In the genomic region with DNA sequence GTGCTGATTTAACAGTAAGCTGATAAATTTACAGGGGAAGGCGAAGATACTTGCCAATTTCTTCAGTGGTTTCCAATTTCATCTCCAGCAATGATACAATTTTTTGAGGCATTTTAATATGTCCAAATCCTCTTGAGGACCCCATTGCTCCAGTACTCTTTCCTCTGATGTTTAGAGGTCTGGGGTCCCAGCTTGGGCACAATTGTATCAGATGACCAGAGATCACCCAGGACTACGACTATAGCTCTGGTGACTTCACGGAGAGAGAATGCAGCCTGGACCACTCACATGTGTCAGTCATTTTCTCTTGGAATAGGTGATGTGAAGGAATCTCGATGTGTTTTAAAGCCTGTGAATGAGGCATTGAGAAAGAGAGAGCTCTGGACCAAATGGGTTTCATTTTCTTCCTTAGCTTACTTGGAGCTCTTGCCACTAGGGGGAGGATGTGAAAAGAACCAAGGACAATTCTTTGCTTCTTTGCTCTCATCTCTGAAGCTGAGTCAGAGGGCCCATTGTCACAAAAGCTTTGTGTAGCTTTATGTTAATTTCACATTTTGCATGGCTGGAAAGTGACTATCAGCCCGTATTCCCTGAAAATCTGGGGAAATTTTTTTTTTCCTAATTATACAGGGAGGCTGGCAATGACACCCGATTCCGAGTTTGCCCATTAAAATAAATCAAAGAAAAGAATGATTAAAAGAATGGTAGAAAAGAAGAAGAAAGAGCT, we compare ENCODE assay signal across 8 cellular contexts. TPM values are rescaled to one million over a fixed set of nuclear protein-coding genes. Genes with fewer than 3 reads are reported as not detected.
DNase-seq lines count a peak whose midpoint lies in the region; ATAC-seq, FAIRE-seq and TF ChIP-seq lines count a peak whose summit lies in the region.

No MANE protein-coding gene starts in this region.

- H3K18ac ChIP-seq in IMR-90 (ENCODE audit: low read depth, low read length), result no peak overlapping the region

- H3K4me2 ChIP-seq in IMR-90 (ENCODE audit: low read depth, low read length), result peak overlapping the region; percentile 83
- peak overlapping the region; percentile 72 for H3K4me2 ChIP-seq in keratinocyte (ENCODE audit: control insufficient read depth, extremely low read depth, insufficient read depth, low read depth, low read length)

- H3K14ac ChIP-seq in IMR-90 (replicated peaks; ENCODE audit: low read depth, low read length), result no peak overlapping the region; the same call in 1 of the 2 replicates

- no peak overlapping the region for H3K4ac ChIP-seq in IMR-90 (ENCODE audit: low read depth, low read length)

- H3K9me1 ChIP-seq in IMR-90 (ENCODE audit: insufficient read depth, low read length) (no peaks in the 10 kb centered on the region), keratinocyte (ENCODE audit: control insufficient read depth, extremely low read depth, insufficient read depth, low read length) (no peaks in the 10 kb centered on the region)

- BruUV-seq in IMR-90 (replicated peaks; lab: Mats Ljungman, UMichigan), result no TSS peak

- no peak overlapping the region for H4K91ac ChIP-seq in IMR-90 (ENCODE audit: insufficient read depth, low read depth, low read length)

- no peak overlapping the region for H3K56ac ChIP-seq in IMR-90 (ENCODE audit: extremely low read depth, insufficient read depth, low read length)

- dilution Hi-C loops in IMR-90 (cut with HindIII; ENCODE audit: low sequenced_read_pairs, unreplicated experiment) (no loop called here), keratinocyte (cut with MboI; ENCODE audit: extremely low pct_ligation_motif_present, low sequenced_read_pairs) (no loop called here)

- peak; percentile 67 for TF ChIP-seq RAD21 in IMR-90 (IDR thresholded peaks at IDR 0.05; ENCODE audit: low read length)

- H3K36me3 ChIP-seq in IMR-90 (ENCODE audit: control insufficient read depth, insufficient read depth, low read length), result no peaks in the 10 kb centered on the region
- H3K36me3 ChIP-seq in keratinocyte (ENCODE audit: control insufficient read depth in 2 of 2, extremely low read depth in 1 of 2, insufficient read depth in 2 of 2, low read length in 2 of 2), result no peaks in the 10 kb centered on the region

- no peak overlapping the region for H2AK5ac ChIP-seq in IMR-90 (ENCODE audit: low read depth, low read length)

- POLR2A ChIA-PET in IMR-90 (lab: Charles Lee; ENCODE audit: unreplicated experiment), result no interaction called here

- ATAC-seq in GM21515 (IDR thresholded peaks at IDR 0.05; ENCODE audit: unreplicated experiment), result peak; percentile 49
- peak; percentile 94 for ATAC-seq in IMR-90 (ENCODE audit: low read depth)

- H4K20me1 ChIP-seq in IMR-90 (ENCODE audit: insufficient read depth, low read length) (no peaks in the 10 kb centered on the region), keratinocyte (ENCODE audit: control insufficient read depth, extremely low read depth, insufficient read depth, low read length) (no peaks in the 10 kb centered on the region)

- in situ Hi-C loops in IMR-90 (cut with MboI; ENCODE audit: low sequenced_read_pairs), result loop anchor here (5.0 kb wide), 1 partner anchor 524 kb away; no protein-coding TSS in a partner anchor
- in situ Hi-C loops in T47D (cut with HindIII; ENCODE audit: low pct_unique_long_range_greater_than_20kb, low sequenced_read_pairs), result no loop called here

- DNase-seq in activated CD4-positive, CD25-positive, alpha-beta regulatory T cell treated with anti-CD3 and anti-CD28 coated beads, Interleukin-2, amount 50 U/mL, for 16 hours (ENCODE audit: low read depth, low spot score), result peak; percentile 11
- no peak for DNase-seq in activated CD4-positive, CD25-positive, alpha-beta regulatory T cell treated with anti-CD3 and anti-CD28 coated beads, Interleukin-2, amount 50 U/mL, for 72 hours
- DNase-seq in IMR-90 (peak; percentile 73), RPMI7951 (ENCODE audit: low read depth) (peak; percentile 70), T47D (ENCODE audit: low read depth in 1 of 2, low spot score in 1 of 2) (peak; percentile 56 to 87), keratinocyte (ENCODE audit: low read depth, low spot score) (peak; percentile 13)
- DNase-seq in stimulated activated CD8-positive, alpha-beta memory T cell treated with anti-CD3 and anti-CD28 coated beads, Interleukin-12 subunit alpha, Interleukin-12 subunit beta, amount 100 ng/mL, for 1 hour (ENCODE audit: low read depth), result peak; percentile 10

- no peak overlapping the region for H2BK120ac ChIP-seq in IMR-90 (ENCODE audit: low read depth, low read length)

- peak; percentile 77 for TF ChIP-seq CTCF in IMR-90 (conservative IDR thresholded peaks at IDR 0.05; ENCODE audit: low read depth, low read length)
- TF ChIP-seq CTCF in keratinocyte (optimal IDR thresholded peaks at IDR 0.05 in 1 of 3, IDR thresholded peaks at IDR 0.05 in 1 of 3, conservative IDR thresholded peaks at IDR 0.05 in 1 of 3; ENCODE audit: extremely low read depth in 1 of 3, insufficient read depth in 2 of 3, low read length in 3 of 3), result peak; percentile 35 to 77 (median 73)

- H4K8ac ChIP-seq in IMR-90 (ENCODE audit: low read depth in 2 of 2, low read length in 2 of 2), result peak overlapping the region in 1 of 2 experiments; percentile 70; a peak in 2 of 4 replicates

- H2AK9ac ChIP-seq in IMR-90 (replicated peaks; ENCODE audit: low read depth, low read length, poor library complexity), result no peak overlapping the region

- intact Hi-C loops in IMR-90 (cut with micrococcal nuclease), result loop anchor here (1.0 kb wide), 4 partner anchors 378 to 527 kb away; no protein-coding TSS in a partner anchor

- H2BK5ac ChIP-seq in IMR-90 (ENCODE audit: low read depth, low read length, poor library complexity, severe bottlenecking), result no peak overlapping the region

- H4K5ac ChIP-seq in IMR-90 (ENCODE audit: low read depth, low read length), result no peak overlapping the region

- 30% methylated on average over 2 of the region's 7 CpGs; no CpG with 5 or more reads in 1 of the 2 experiments for WGBS in IMR-90 (ENCODE audit: extremely low coverage in 2 of 2, insufficient read length in 1 of 2), 2 experiments

- peak overlapping the region; percentile 17; the same call in 1 of the 2 replicates for H3K4me3 ChIP-seq in IMR-90 (ENCODE audit: insufficient read depth, low read depth, low read length)
- H3K4me3 ChIP-seq in keratinocyte (ENCODE audit: control insufficient read depth in 2 of 3, extremely low read depth in 1 of 3, insufficient read depth in 2 of 3, low read depth in 1 of 3, low read length in 3 of 3), result no peak overlapping the region

- no peak overlapping the region for H3K23ac ChIP-seq in IMR-90 (ENCODE audit: low read depth, low read length)

- peak; percentile 77 for FAIRE-seq in keratinocyte (lab: Jason Lieb, UNC)

- CTCF ChIA-PET in IMR-90 (lab: Yijun Ruan, JAX), result interaction anchor here (0.6 to 2.3 kb wide), 24 partner anchors 9 to 1321 kb away, joined by 3 to 10 read pairs (median 4); no protein-coding TSS in a partner anchor

- H2AFZ ChIP-seq in IMR-90 (replicated peaks; ENCODE audit: low read length, poor library complexity), result peak overlapping the region; percentile 82
- H2AFZ ChIP-seq in keratinocyte (ENCODE audit: control insufficient read depth, low read length), result peak overlapping the region; percentile 58

- no peak overlapping the region for H2BK20ac ChIP-seq in IMR-90 (ENCODE audit: low read depth, low read length)

- H3K27ac ChIP-seq in IMR-90 (ENCODE audit: insufficient read depth, low read length), result no peak overlapping the region
- H3K27ac ChIP-seq in keratinocyte (ENCODE audit: control insufficient read depth, insufficient read depth, low read length), result no peak overlapping the region

- H3K9ac ChIP-seq in IMR-90 (ENCODE audit: low read depth, low read length), result no peak overlapping the region
- H3K9ac ChIP-seq in keratinocyte (ENCODE audit: control insufficient read depth, extremely low read depth, insufficient read depth, low read length), result no peak overlapping the region

- H3K79me2 ChIP-seq in keratinocyte (ENCODE audit: control insufficient read depth, insufficient read depth, low read length), result no peaks in the 10 kb centered on the region

- H3K79me1 ChIP-seq in IMR-90 (ENCODE audit: low read depth in 1 of 2, low read length in 2 of 2), result no peaks in the 10 kb centered on the region

- H3K27me3 ChIP-seq in IMR-90 (ENCODE audit: control insufficient read depth, insufficient read depth, low read length), result peaks cover 4% of the 10 kb centered on the region; the same call in 1 of the 2 replicates
- no peaks in the 10 kb centered on the region for H3K27me3 ChIP-seq in keratinocyte (ENCODE audit: control insufficient read depth, extremely low read depth, insufficient read depth, low read length)

- H3K9me3 ChIP-seq in IMR-90 (ENCODE audit: control insufficient read depth, insufficient read depth, low read length), result no peaks in the 10 kb centered on the region
- no peaks in the 10 kb centered on the region for H3K9me3 ChIP-seq in keratinocyte (ENCODE audit: control insufficient read depth, low read depth, low read length)

- TF ChIP-seq POLR2A in IMR-90 (IDR thresholded peaks at IDR 0.05; ENCODE audit: low read depth, low read length), result no peak

- no peaks in the 10 kb centered on the region for H3K4me1 ChIP-seq in IMR-90 (ENCODE audit: control insufficient read depth, insufficient read depth, low read length)
- H3K4me1 ChIP-seq in keratinocyte (ENCODE audit: control insufficient read depth, extremely low read depth, insufficient read depth, low read length), result no peaks in the 10 kb centered on the region

- H2BK15ac ChIP-seq in IMR-90 (ENCODE audit: low read depth, low read length), result no peak overlapping the region

TF ChIP-seq in IMR-90, 13 proteins besides CTCF, POLR2A, EP300 and RAD21 (continues in another document):
- TF ChIP-seq SMC3 (IDR thresholded peaks at IDR 0.05; ENCODE audit: low read depth, low read length) (peak; percentile 73), MAZ (IDR thresholded peaks at IDR 0.05; ENCODE audit: borderline replicate concordance, low read depth, low read length) (no peak), RFX5 (IDR thresholded peaks at IDR 0.05; ENCODE audit: low read depth, low read length) (no peak), FOS (IDR thresholded peaks at IDR 0.05; ENCODE audit: low read depth, low read length) (no peak)

RNA-seq across cellular contexts. Expression of a gene that starts 6.7 kb away (rescaled TPM):
- 43.7 and 63.0 TPM in 2 replicates for total RNA-seq in IMR-90 (2012; rRNA removed)
- polyA plus RNA-seq in IMR-90 (2012; rRNA removed) (32.3 and 35.8 TPM in 2 replicates), keratinocyte (28.5 to 46.9 TPM (median 31.3 TPM) in 3 replicates)
- 13.2 and 14.2 TPM in 2 replicates for polyA plus RNA-seq in IMR-90 (2012; cell fraction: cytosol; rRNA removed)
- 6.5 and 13.2 TPM in 2 replicates for polyA plus RNA-seq in IMR-90 (2012; cell fraction: nucleus; rRNA removed; ENCODE audit: low replicate concordance)
- total RNA-seq in RPMI7951 (2014; rRNA removed; shearing (Covaris generic)), result 71.1 and 72.8 TPM in 2 replicates
- polyA plus RNA-seq in keratinocyte (2011; ENCODE audit: low read depth), result 138 TPM
- 26.9 and 39.4 TPM in 2 replicates for polyA plus RNA-seq in keratinocyte (2011; cell fraction: cytosol; rRNA removed)
- 14.0 and 21.5 TPM in 2 replicates for polyA plus RNA-seq in keratinocyte (2011; cell fraction: nucleus; rRNA removed)
- polyA plus RNA-seq in keratinocyte (2012; ENCODE audit: low replicate concordance), result 24.9 and 36.0 TPM in 2 replicates
- polyA minus RNA-seq in keratinocyte, result 7.1 to 23.1 TPM (median 18.7 TPM) in 3 replicates
- 51.2 TPM for polyA minus RNA-seq in keratinocyte (2011; cell fraction: cytosol; rRNA and poly(A)+ RNA removed)
- 14.7 and 20.2 TPM in 2 replicates for polyA minus RNA-seq in keratinocyte (2011; cell fraction: nucleus; rRNA and poly(A)+ RNA removed)
